In genomic region chr3:42556089-42556632, GRCh38 we compare ENCODE assay signal across 1 cellular context.
TF ChIP-seq lines count a peak whose summit lies in the region.

No MANE protein-coding gene starts in this region.

TF ChIP-seq in GM12878, 131 proteins besides CTCF, POLR2A, EP300 and RAD21 (continued from another document):
- TF ChIP-seq PKNOX1 (IDR thresholded peaks at IDR 0.05): peak; percentile 14; the same call in 1 of the 2 replicates
